ENCODE assay signal across 8 cellular contexts in the genomic region with DNA sequence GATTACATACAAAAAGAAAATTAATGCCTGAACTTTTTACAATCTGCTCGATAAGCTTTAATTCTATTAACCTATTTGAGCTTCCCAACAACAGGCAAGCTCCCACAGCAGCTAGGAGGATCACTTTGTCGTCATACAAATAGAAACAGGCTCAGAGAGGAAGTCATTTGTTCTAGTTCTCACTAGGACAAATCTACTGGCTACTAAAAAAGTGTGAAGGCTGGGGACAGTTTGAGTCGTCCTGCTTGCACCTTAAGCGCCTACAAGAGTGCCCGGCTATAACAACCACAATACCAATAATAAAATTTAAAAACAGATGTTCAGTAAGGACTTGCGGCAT. TPM values are rescaled to one million over a fixed set of nuclear protein-coding genes. Genes with fewer than 3 reads are reported as not detected.
DNase-seq lines count a peak whose midpoint lies in the region; ATAC-seq and TF ChIP-seq lines count a peak whose summit lies in the region.

No MANE protein-coding gene starts in this region.

- H3K36me3 ChIP-seq in ascending aorta (no peaks in the 10 kb centered on the region), thoracic aorta (no peaks in the 10 kb centered on the region)

- peaks cover 28% of the 10 kb centered on the region for H3K36me3 Mint-ChIP-seq in activated CD4-positive, alpha-beta T cell treated with anti-CD3 and anti-CD28 coated beads, Interleukin-2, amount 10 ng/mL, durations not matched to agents 24 days and 14 days (ENCODE audit: low read depth)

- H3K27me3 Mint-ChIP-seq in activated CD4-positive, alpha-beta T cell treated with anti-CD3 and anti-CD28 coated beads, Interleukin-2, amount 10 ng/mL, durations not matched to agents 24 days and 14 days = no peaks in the 10 kb centered on the region

- peaks cover 0 to 12% of the 10 kb centered on the region in 2 donors for H3K4me1 ChIP-seq in ascending aorta
- H3K4me1 ChIP-seq in thoracic aorta (ENCODE audit: control insufficient read depth in 1 of 2, low read depth in 2 of 2) = peaks cover 15 to 39% of the 10 kb centered on the region in 2 donors

- H3K4me3 ChIP-seq in Jurkat, Clone E6-1 (ENCODE audit: low read length) = peak overlapping the region; percentile 94
- H3K4me3 ChIP-seq in ascending aorta (peak overlapping the region; percentile 69 to 79), thoracic aorta (peak overlapping the region; percentile 93)

- ATAC-seq in left colon = peak; percentile 4
- no peak for ATAC-seq in thoracic aorta (ENCODE audit: insufficient number of reproducible peaks, low FRiP score, low read depth)

- no peaks in the 10 kb centered on the region for H3K27me3 ChIP-seq in ascending aorta
- no peaks in the 10 kb centered on the region for H3K27me3 ChIP-seq in thoracic aorta (replicated peaks; ENCODE audit: insufficient read depth)

- H3K9me3 Mint-ChIP-seq in activated CD4-positive, alpha-beta T cell treated with anti-CD3 and anti-CD28 coated beads, Interleukin-2, amount 10 ng/mL, durations not matched to agents 24 days and 14 days = no peaks in the 10 kb centered on the region

- peak overlapping the region; percentile 98 for H3K27ac Mint-ChIP-seq in activated CD4-positive, alpha-beta T cell treated with anti-CD3 and anti-CD28 coated beads, Interleukin-2, amount 10 ng/mL, durations not matched to agents 24 days and 14 days

- TF ChIP-seq CTCF in ascending aorta (IDR thresholded peaks at IDR 0.05) = no peak
- TF ChIP-seq CTCF in thoracic aorta (IDR thresholded peaks at IDR 0.05) = no peak
- no peak for TF ChIP-seq CTCF in GM10266 (IDR thresholded peaks at IDR 0.05; ENCODE audit: control insufficient read depth, insufficient read depth, low read depth, missing control alignments)

- H3K9me3 ChIP-seq in ascending aorta (no peaks in the 10 kb centered on the region), thoracic aorta (no peaks in the 10 kb centered on the region)

- H3K4me1 Mint-ChIP-seq in activated CD4-positive, alpha-beta T cell treated with anti-CD3 and anti-CD28 coated beads, Interleukin-2, amount 10 ng/mL, durations not matched to agents 24 days and 14 days = peaks cover 34% of the 10 kb centered on the region

- no peak for DNase-seq in activated CD4-positive, alpha-beta T cell treated with anti-CD3 and anti-CD28 coated beads, Interleukin-2, amount 10 ng/mL, durations not matched to agents 24 days and 14 days
- no peak for DNase-seq in activated CD4-positive, alpha-beta T cell treated with anti-CD3 and anti-CD28 coated beads, Interleukin-2, amount 50 U/mL, for 1 hour
- no peak for DNase-seq in Jurkat, Clone E6-1 (ENCODE audit: low read depth, low spot score)
- no peak for DNase-seq in ascending aorta (ENCODE audit: low spot score in 2 of 2)
- no peak for DNase-seq in left colon
- DNase-seq in thoracic aorta (ENCODE audit: low spot score) = no peak
- no peak for DNase-seq in GM10266 (ENCODE audit: extremely low spot score)
- DNase-seq in T1000 (lab: John Stamatoyannopoulos, UW) = no peak

- H3K27ac ChIP-seq in ascending aorta (peak overlapping the region; percentile 81 to 87), thoracic aorta (peak overlapping the region; percentile 86 to 93)

- intact Hi-C loops in activated CD4-positive, alpha-beta T cell treated with anti-CD3 and anti-CD28 coated beads, Interleukin-2, amount 10 ng/mL, durations not matched to agents 24 days and 14 days (cut with micrococcal nuclease) = loop anchor here (1.0 to 2.0 kb wide), 10 partner anchors 28 to 243 kb away; a partner anchor contains a TSS
- intact Hi-C loops in ascending aorta (cut with DNase I) (loop anchor here (2.0 kb wide), 5 partner anchors 28 to 124 kb away; a partner anchor contains a TSS), left colon (cut with DNase I, micrococcal nuclease) (no loop called here)

- H3K4me3 Mint-ChIP-seq in activated CD4-positive, alpha-beta T cell treated with anti-CD3 and anti-CD28 coated beads, Interleukin-2, amount 10 ng/mL, durations not matched to agents 24 days and 14 days = peak overlapping the region; percentile 91

RNA-seq across cellular contexts. Expression of a gene that starts 0.6 kb away (rescaled TPM):
- 45.9 and 49.0 TPM in 2 replicates for total RNA-seq in activated CD4-positive, alpha-beta T cell treated with anti-CD3 and anti-CD28 coated beads, Interleukin-2, amount 10 ng/mL, durations not matched to agents 24 days and 14 days
- polyA plus RNA-seq in Jurkat, Clone E6-1 (2012; ENCODE audit: insufficient read depth, insufficient read length) = 72.3 TPM
- 49.6 TPM for total RNA-seq in ascending aorta
- total RNA-seq in left colon = 10 to 100 TPM; 19.6 to 25.9 TPM
- total RNA-seq in thoracic aorta = 10 to 100 TPM; 33.7 to 40.3 TPM

RNA-seq across cellular contexts. Expression of a gene that starts 12.9 kb away (rescaled TPM):
- total RNA-seq in activated CD4-positive, alpha-beta T cell treated with anti-CD3 and anti-CD28 coated beads, Interleukin-2, amount 10 ng/mL, durations not matched to agents 24 days and 14 days = not detected in 2 replicates
- polyA plus RNA-seq in Jurkat, Clone E6-1 (2012; ENCODE audit: insufficient read depth, insufficient read length) = not detected
- total RNA-seq in ascending aorta = not detected
- not detected for total RNA-seq in left colon
- total RNA-seq in thoracic aorta = not detected

RNA-seq across cellular contexts. Expression of a gene that starts 31.8 kb away (rescaled TPM):
- 0.24 and 0.70 TPM in 2 replicates for total RNA-seq in activated CD4-positive, alpha-beta T cell treated with anti-CD3 and anti-CD28 coated beads, Interleukin-2, amount 10 ng/mL, durations not matched to agents 24 days and 14 days
- 1.6 TPM for polyA plus RNA-seq in Jurkat, Clone E6-1 (2012; ENCODE audit: insufficient read depth, insufficient read length)
- total RNA-seq in ascending aorta (not detected), left colon (under 1 TPM in 1 of 2 donors, not detected in 1; 0.37 TPM), thoracic aorta (1 to 10 TPM in 1 of 2 donors, not detected in 1; 3.3 TPM)

RNA-seq across cellular contexts. Expression of a gene that starts 49.3 kb away (rescaled TPM):
- 182 and 189 TPM in 2 replicates for total RNA-seq in activated CD4-positive, alpha-beta T cell treated with anti-CD3 and anti-CD28 coated beads, Interleukin-2, amount 10 ng/mL, durations not matched to agents 24 days and 14 days
- 118 TPM for polyA plus RNA-seq in Jurkat, Clone E6-1 (2012; ENCODE audit: insufficient read depth, insufficient read length)
- total RNA-seq in ascending aorta (34.8 TPM), left colon (10 to 100 TPM; 43.7 to 50.4 TPM), thoracic aorta (10 to 100 TPM; 55.5 to 75.8 TPM)

RNA-seq across cellular contexts. Expression of a gene that starts 50.3 kb away (rescaled TPM):
- total RNA-seq in activated CD4-positive, alpha-beta T cell treated with anti-CD3 and anti-CD28 coated beads, Interleukin-2, amount 10 ng/mL, durations not matched to agents 24 days and 14 days = 24.0 and 24.1 TPM in 2 replicates
- polyA plus RNA-seq in Jurkat, Clone E6-1 (2012; ENCODE audit: insufficient read depth, insufficient read length) = 18.7 TPM
- total RNA-seq in ascending aorta (8.9 TPM), left colon (10 to 100 TPM; 22.4 to 26.9 TPM), thoracic aorta (10 to 100 TPM in 1 of 2 donors, 1 to 10 TPM in 1; 6.8 to 34.3 TPM)

Comparison
In these comparisons a context has a peak if more than half of its experiments do, and no peak if none do; other contexts are left out.
1. intact Hi-C loops: an anchor here in activated CD4-positive, alpha-beta T cell treated with anti-CD3 and anti-CD28 coated beads, Interleukin-2, amount 10 ng/mL, durations not matched to agents 24 days and 14 days (1.0 to 2.0 kb wide) and ascending aorta (2.0 kb wide); none called in left colon.